1 cellular context compared by ENCODE assay signal in genomic region chr7:97818066-97818663, GRCh38.
TF ChIP-seq lines count a peak whose summit lies in the region.

No MANE protein-coding gene starts in this region.

TF ChIP-seq in GM23338, 12 proteins besides CTCF, POLR2A, EP300 and RAD21 (continued from another document):
- TF ChIP-seq, protein P1, sequence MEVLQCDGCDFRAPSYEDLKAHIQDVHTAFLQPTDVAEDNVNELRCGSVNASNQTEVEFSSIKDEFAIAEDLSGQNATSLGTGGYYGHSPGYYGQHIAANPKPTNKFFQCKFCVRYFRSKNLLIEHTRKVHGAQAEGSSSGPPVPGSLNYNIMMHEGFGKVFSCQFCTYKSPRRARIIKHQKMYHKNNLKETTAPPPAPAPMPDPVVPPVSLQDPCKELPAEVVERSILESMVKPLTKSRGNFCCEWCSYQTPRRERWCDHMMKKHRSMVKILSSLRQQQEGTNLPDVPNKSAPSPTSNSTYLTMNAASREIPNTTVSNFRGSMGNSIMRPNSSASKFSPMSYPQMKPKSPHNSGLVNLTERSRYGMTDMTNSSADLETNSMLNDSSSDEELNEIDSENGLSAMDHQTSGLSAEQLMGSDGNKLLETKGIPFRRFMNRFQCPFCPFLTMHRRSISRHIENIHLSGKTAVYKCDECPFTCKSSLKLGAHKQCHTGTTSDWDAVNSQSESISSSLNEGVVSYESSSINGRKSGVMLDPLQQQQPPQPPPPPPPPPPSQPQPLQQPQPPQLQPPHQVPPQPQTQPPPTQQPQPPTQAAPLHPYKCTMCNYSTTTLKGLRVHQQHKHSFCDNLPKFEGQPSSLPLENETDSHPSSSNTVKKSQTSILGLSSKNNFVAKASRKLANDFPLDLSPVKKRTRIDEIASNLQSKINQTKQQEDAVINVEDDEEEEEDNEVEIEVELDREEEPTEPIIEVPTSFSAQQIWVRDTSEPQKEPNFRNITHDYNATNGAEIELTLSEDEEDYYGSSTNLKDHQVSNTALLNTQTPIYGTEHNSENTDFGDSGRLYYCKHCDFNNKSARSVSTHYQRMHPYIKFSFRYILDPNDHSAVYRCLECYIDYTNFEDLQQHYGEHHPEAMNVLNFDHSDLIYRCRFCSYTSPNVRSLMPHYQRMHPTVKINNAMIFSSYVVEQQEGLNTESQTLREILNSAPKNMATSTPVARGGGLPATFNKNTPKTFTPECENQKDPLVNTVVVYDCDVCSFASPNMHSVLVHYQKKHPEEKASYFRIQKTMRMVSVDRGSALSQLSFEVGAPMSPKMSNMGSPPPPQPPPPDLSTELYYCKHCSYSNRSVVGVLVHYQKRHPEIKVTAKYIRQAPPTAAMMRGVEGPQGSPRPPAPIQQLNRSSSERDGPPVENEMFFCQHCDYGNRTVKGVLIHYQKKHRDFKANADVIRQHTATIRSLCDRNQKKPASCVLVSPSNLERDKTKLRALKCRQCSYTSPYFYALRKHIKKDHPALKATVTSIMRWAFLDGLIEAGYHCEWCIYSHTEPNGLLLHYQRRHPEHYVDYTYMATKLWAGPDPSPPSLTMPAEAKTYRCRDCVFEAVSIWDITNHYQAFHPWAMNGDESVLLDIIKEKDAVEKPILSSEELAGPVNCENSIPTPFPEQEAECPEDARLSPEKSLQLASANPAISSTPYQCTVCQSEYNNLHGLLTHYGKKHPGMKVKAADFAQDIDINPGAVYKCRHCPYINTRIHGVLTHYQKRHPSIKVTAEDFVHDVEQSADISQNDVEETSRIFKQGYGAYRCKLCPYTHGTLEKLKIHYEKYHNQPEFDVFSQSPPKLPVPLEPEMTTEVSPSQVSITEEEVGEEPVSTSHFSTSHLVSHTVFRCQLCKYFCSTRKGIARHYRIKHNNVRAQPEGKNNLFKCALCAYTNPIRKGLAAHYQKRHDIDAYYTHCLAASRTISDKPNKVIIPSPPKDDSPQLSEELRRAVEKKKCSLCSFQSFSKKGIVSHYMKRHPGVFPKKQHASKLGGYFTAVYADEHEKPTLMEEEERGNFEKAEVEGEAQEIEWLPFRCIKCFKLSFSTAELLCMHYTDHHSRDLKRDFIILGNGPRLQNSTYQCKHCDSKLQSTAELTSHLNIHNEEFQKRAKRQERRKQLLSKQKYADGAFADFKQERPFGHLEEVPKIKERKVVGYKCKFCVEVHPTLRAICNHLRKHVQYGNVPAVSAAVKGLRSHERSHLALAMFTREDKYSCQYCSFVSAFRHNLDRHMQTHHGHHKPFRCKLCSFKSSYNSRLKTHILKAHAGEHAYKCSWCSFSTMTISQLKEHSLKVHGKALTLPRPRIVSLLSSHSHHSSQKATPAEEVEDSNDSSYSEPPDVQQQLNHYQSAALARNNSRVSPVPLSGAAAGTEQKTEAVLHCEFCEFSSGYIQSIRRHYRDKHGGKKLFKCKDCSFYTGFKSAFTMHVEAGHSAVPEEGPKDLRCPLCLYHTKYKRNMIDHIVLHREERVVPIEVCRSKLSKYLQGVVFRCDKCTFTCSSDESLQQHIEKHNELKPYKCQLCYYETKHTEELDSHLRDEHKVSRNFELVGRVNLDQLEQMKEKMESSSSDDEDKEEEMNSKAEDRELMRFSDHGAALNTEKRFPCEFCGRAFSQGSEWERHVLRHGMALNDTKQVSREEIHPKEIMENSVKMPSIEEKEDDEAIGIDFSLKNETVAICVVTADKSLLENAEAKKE (CRISPR knock-in tag; IDR thresholded peaks at IDR 0.05), result no peak
- TF ChIP-seq EZH2phosphoT487 (IDR thresholded peaks at IDR 0.05; ENCODE audit: unreplicated experiment), result no peak
